Comparison of ENCODE assay signal across 27 cellular contexts in genomic region chr3:191020730-191021405, GRCh38.
A peak's percentile ranks its signal among the peaks of the same experiment; 100 is the strongest.
DNase-seq lines count a peak whose midpoint lies in the region; ATAC-seq and TF ChIP-seq lines count a peak whose summit lies in the region.
"Had no signal": no experiment of that assay in that cellular context is flagged by ENCODE, and none has a peak within 500 bp of the region (broad histone marks: within the 10 kb centered on the region; RNA-seq: fewer than 3 reads in every experiment).

No MANE protein-coding gene starts in this region.

- no TSS peak for BruUV-seq in MCF 10A (replicated peaks; lab: Mats Ljungman, UMichigan)
- no TSS peak for BruUV-seq in mammary epithelial cell (replicated peaks; lab: Mats Ljungman, UMichigan)

- intact Hi-C loops in MCF 10A (cut with micrococcal nuclease) (no loop called here), mammary epithelial cell (cut with micrococcal nuclease) (no loop called here)

- ATAC-seq in left lobe of liver (peak; percentile 72), upper lobe of left lung (ENCODE audit: low FRiP score in 2 of 2) (no peak), GM21528 (IDR thresholded peaks at IDR 0.05; ENCODE audit: low FRiP score, unreplicated experiment) (no peak), GM19397 (IDR thresholded peaks at IDR 0.05; ENCODE audit: unreplicated experiment) (no peak)
- ATAC-seq: activated CD8-positive, alpha-beta memory T cell treated with anti-CD3 and anti-CD28 coated beads, Interleukin-2, amount 10 ng/mL, durations not matched to agents 7 days and 5 days; PC-3; right cardiac atrium; WTC11 had no signal

- no peak overlapping the region for H2AFZ ChIP-seq in mammary epithelial cell (ENCODE audit: low read depth, low read length)

- no peak overlapping the region for H3K4me3 Mint-ChIP-seq in MCF 10A (ENCODE audit: unreplicated experiment)
- H3K4me3 Mint-ChIP-seq: activated CD8-positive, alpha-beta memory T cell treated with anti-CD3 and anti-CD28 coated beads, Interleukin-2, amount 10 ng/mL, durations not matched to agents 7 days and 5 days; CD4-positive, alpha-beta T cell; WTC11 had no signal

- H3K9ac ChIP-seq in mammary epithelial cell (ENCODE audit: insufficient read depth, low read length): no peak overlapping the region

- no peaks in the 10 kb centered on the region for H3K9me3 Mint-ChIP-seq in MCF 10A (ENCODE audit: unreplicated experiment)
- H3K9me3 Mint-ChIP-seq: brain had no signal

- H3K9me3 ChIP-seq in mammary epithelial cell (replicated peaks; ENCODE audit: insufficient read depth, low read length): no peaks in the 10 kb centered on the region
- H3K9me3 ChIP-seq in upper lobe of left lung: no peaks in the 10 kb centered on the region

- no peaks in the 10 kb centered on the region for H3K4me1 ChIP-seq in mammary epithelial cell (ENCODE audit: insufficient read depth, low read length)
- H3K4me1 ChIP-seq in upper lobe of left lung: no peaks in the 10 kb centered on the region

- H3K27ac Mint-ChIP-seq in MCF 10A (ENCODE audit: low read depth, unreplicated experiment): no peak overlapping the region
- H3K27ac Mint-ChIP-seq: activated CD8-positive, alpha-beta memory T cell treated with anti-CD3 and anti-CD28 coated beads, Interleukin-2, amount 10 ng/mL, durations not matched to agents 7 days and 5 days; CD4-positive, alpha-beta T cell; WTC11 had no signal

- in situ Hi-C loops in mammary epithelial cell (cut with MboI; ENCODE audit: low sequenced_read_pairs in 2 of 2): no loop called here

- no peak for TF ChIP-seq EP300 in upper lobe of left lung (IDR thresholded peaks at IDR 0.05)

- H3K27ac ChIP-seq in mammary epithelial cell (ENCODE audit: insufficient read depth, low read depth, low read length): no peak overlapping the region
- no peak overlapping the region for H3K27ac ChIP-seq in upper lobe of left lung
- H3K27ac ChIP-seq: dorsolateral prefrontal cortex, SK-N-MC had no signal

- TF ChIP-seq POLR2A in upper lobe of left lung (IDR thresholded peaks at IDR 0.05): no peak

- WGBS in mammary epithelial cell (ENCODE audit: low coverage, missing lambda C conversion rate): 0% methylated on average over 2 of the region's 2 CpGs
- WGBS in upper lobe of left lung, 2 donors: 30 to 38% methylated on average over 2 of the region's 2 CpGs

- H3K4me3 ChIP-seq in mammary epithelial cell (replicated peaks in 1 of 3; ENCODE audit: insufficient read depth in 1 of 3, low read depth in 2 of 3, low read length in 3 of 3) (no peak overlapping the region), upper lobe of left lung (no peak overlapping the region)
- H3K4me3 ChIP-seq: dorsolateral prefrontal cortex, SK-N-MC had no signal

- no peaks in the 10 kb centered on the region for H3K79me2 ChIP-seq in mammary epithelial cell (ENCODE audit: insufficient read depth, low read length)

- no peaks in the 10 kb centered on the region for H3K36me3 Mint-ChIP-seq in MCF 10A (ENCODE audit: insufficient read depth, unreplicated experiment)
- H3K36me3 Mint-ChIP-seq: activated CD8-positive, alpha-beta memory T cell treated with anti-CD3 and anti-CD28 coated beads, Interleukin-2, amount 10 ng/mL, durations not matched to agents 7 days and 5 days; brain; WTC11 had no signal

- H3K4me1 Mint-ChIP-seq in MCF 10A (ENCODE audit: insufficient read depth, unreplicated experiment): no peaks in the 10 kb centered on the region
- H3K4me1 Mint-ChIP-seq: activated CD8-positive, alpha-beta memory T cell treated with anti-CD3 and anti-CD28 coated beads, Interleukin-2, amount 10 ng/mL, durations not matched to agents 7 days and 5 days had no signal

- H4K20me1 ChIP-seq in mammary epithelial cell (ENCODE audit: insufficient read depth, low read length): no peaks in the 10 kb centered on the region

- CTCF ChIA-PET in MCF 10A (lab: Yijun Ruan, JAX): interaction anchor here (0.6 to 1.6 kb wide), 5 partner anchors 137 to 1409 kb away, joined by 3 to 9 read pairs (median 4); no protein-coding TSS in a partner anchor
- CTCF ChIA-PET in mammary epithelial cell (lab: Charles Lee; ENCODE audit: low non-redundant PET): no interaction called here

- POLR2A ChIA-PET in MCF 10A (lab: Yijun Ruan, JAX): no interaction called here

- DNase-seq in MCF 10A (ENCODE audit: unreplicated experiment) (peak; percentile 8), mammary epithelial cell (no peak), astrocyte of the hippocampus (ENCODE audit: low read depth, low spot score) (peak; percentile 69), left lobe of liver (ENCODE audit: low spot score) (no peak), upper lobe of left lung (no peak), NCI-H2029 treated with DMSO at 0.1 percent for 48 hours (lab: John Stamatoyannopoulos, UW) (no peak)
- DNase-seq: 8988T; activated CD8-positive, alpha-beta memory T cell treated with anti-CD3 and anti-CD28 coated beads, Interleukin-2, amount 10 ng/mL, durations not matched to agents 7 days and 5 days; activated T-cell treated with anti-CD3 and anti-CD28 coated beads, Interleukin-2, amount 50 U/mL, for 48 hours; CD4-positive, alpha-beta T cell; dorsolateral prefrontal cortex; H7; mesendoderm; MV-4-11; NCI-H1436; NCI-H2081 treated with DMSO at 0.1 percent for 48 hours; NCI-H345; NCI-H69; PC-3; right cardiac atrium; stimulated activated CD4-positive, alpha-beta T cell treated with anti-CD3 and anti-CD28 coated beads, Interleukin-4, amount 100 ng/mL, for 24 hours; trophoblast cell had no signal

- dilution Hi-C loops in mammary epithelial cell (cut with HindIII; ENCODE audit: low sequenced_read_pairs): no loop called here

- H3K27me3 Mint-ChIP-seq in MCF 10A (ENCODE audit: insufficient read depth, unreplicated experiment): no peaks in the 10 kb centered on the region
- H3K27me3 Mint-ChIP-seq: activated CD8-positive, alpha-beta memory T cell treated with anti-CD3 and anti-CD28 coated beads, Interleukin-2, amount 10 ng/mL, durations not matched to agents 7 days and 5 days; CD4-positive, alpha-beta T cell had no signal

- H3K27me3 ChIP-seq in mammary epithelial cell (ENCODE audit: insufficient read depth, low read length) (no peaks in the 10 kb centered on the region), upper lobe of left lung (no peaks in the 10 kb centered on the region)
- H3K27me3 ChIP-seq: dorsolateral prefrontal cortex had no signal

- no peaks in the 10 kb centered on the region for H3K36me3 ChIP-seq in mammary epithelial cell (ENCODE audit: insufficient read depth, low read length)
- H3K36me3 ChIP-seq in upper lobe of left lung: no peaks in the 10 kb centered on the region

- no peak for TF ChIP-seq CTCF in MCF 10A (IDR thresholded peaks at IDR 0.05; ENCODE audit: unreplicated experiment)
- no peak for TF ChIP-seq CTCF in mammary epithelial cell (conservative IDR thresholded peaks at IDR 0.05 in 1 of 2, IDR thresholded peaks at IDR 0.05 in 1 of 2; ENCODE audit: extremely low read depth in 1 of 2, insufficient read depth in 1 of 2, low read depth in 1 of 2, low read length in 2 of 2)
- no peak for TF ChIP-seq CTCF in upper lobe of left lung (IDR thresholded peaks at IDR 0.05)

- no peak overlapping the region for H3K4me2 ChIP-seq in mammary epithelial cell (ENCODE audit: insufficient read depth, low read depth, low read length)

Comparison
In these comparisons a context has a peak if more than half of its experiments do, and no peak if none do; other contexts are left out.
1. DNase-seq: peak in MCF 10A (single experiment) and astrocyte of the hippocampus (single experiment); none in mammary epithelial cell (single experiment), left lobe of liver (single experiment), upper lobe of left lung (0 of 2) and NCI-H2029 treated with DMSO at 0.1 percent for 48 hours (single experiment).